Comparison of ENCODE assay signal across 14 cellular contexts in genomic region chr13:25469179-25469545, GRCh38.
DNase-seq lines count a peak whose midpoint lies in the region; ATAC-seq and TF ChIP-seq lines count a peak whose summit lies in the region.
"Had no signal": no experiment of that assay in that cellular context is flagged by ENCODE, and none has a peak within 500 bp of the region (broad histone marks: within the 10 kb centered on the region; RNA-seq: fewer than 3 reads in every experiment).

No MANE protein-coding gene starts in this region.

- no peaks in the 10 kb centered on the region for H3K4me1 ChIP-seq in A673 (ENCODE audit: insufficient read depth, low read length, poor library complexity, severe bottlenecking)
- H3K4me1 ChIP-seq in HUES64 (ENCODE audit: insufficient read depth, low read length), result peaks cover 4% of the 10 kb centered on the region
- H3K4me1 ChIP-seq in mammary epithelial cell (ENCODE audit: insufficient read depth, low read length), result peaks cover 20% of the 10 kb centered on the region
- H3K4me1 ChIP-seq in mesendoderm (ENCODE audit: control insufficient read depth, low read depth, low read length), result peaks cover 2% of the 10 kb centered on the region
- H3K4me1 ChIP-seq: BLaER1 had no signal

- no peak overlapping the region for H3K23ac ChIP-seq in mesendoderm (ENCODE audit: low read length)

- no peak overlapping the region for H2BK120ac ChIP-seq in mesendoderm (ENCODE audit: low read depth, low read length)

- TF ChIP-seq CTCF in A673 (conservative IDR thresholded peaks at IDR 0.05; ENCODE audit: low read depth, low read length) (no peak), mammary epithelial cell (conservative IDR thresholded peaks at IDR 0.05 in 1 of 2, IDR thresholded peaks at IDR 0.05 in 1 of 2; ENCODE audit: extremely low read depth in 1 of 2, insufficient read depth in 1 of 2, low read depth in 1 of 2, low read length in 2 of 2) (no peak)

- no peak overlapping the region for H3K9ac ChIP-seq in HUES64 (ENCODE audit: low read depth, low read length)
- no peak overlapping the region for H3K9ac ChIP-seq in mammary epithelial cell (ENCODE audit: insufficient read depth, low read length)
- H3K9ac ChIP-seq in mesendoderm (ENCODE audit: low read length), result peak overlapping the region; percentile 29
- H3K9ac ChIP-seq: BLaER1 had no signal

- H4K20me1 ChIP-seq in mammary epithelial cell (ENCODE audit: insufficient read depth, low read length), result no peaks in the 10 kb centered on the region
- H4K20me1 ChIP-seq: BLaER1 had no signal

- H3K18ac ChIP-seq in mesendoderm (ENCODE audit: low read length), result no peak overlapping the region

- ATAC-seq in HG03457 (IDR thresholded peaks at IDR 0.05; ENCODE audit: unreplicated experiment), result no peak
- ATAC-seq in GM18519 (IDR thresholded peaks at IDR 0.05; ENCODE audit: low FRiP score, unreplicated experiment), result no peak
- no peak for ATAC-seq in HG02884 (IDR thresholded peaks at IDR 0.05; ENCODE audit: unreplicated experiment)

- H3K27me3 ChIP-seq in A673 (replicated peaks; ENCODE audit: insufficient read depth, low read depth, low read length, poor library complexity) (no peaks in the 10 kb centered on the region), HUES64 (ENCODE audit: insufficient read depth, low read length) (peaks cover 36% of the 10 kb centered on the region), mammary epithelial cell (ENCODE audit: insufficient read depth, low read length) (no peaks in the 10 kb centered on the region), mesendoderm (ENCODE audit: insufficient read depth, low read length, poor library complexity) (peaks cover 6% of the 10 kb centered on the region)
- H3K27me3 ChIP-seq: BLaER1 had no signal

- H3K4me3 ChIP-seq in A673 (ENCODE audit: low read depth, low read length, poor library complexity, severe bottlenecking) (peak overlapping the region; percentile 33), HUES64 (ENCODE audit: low read length) (peak overlapping the region; percentile 75), mammary epithelial cell (replicated peaks in 1 of 3; ENCODE audit: insufficient read depth in 1 of 3, low read depth in 2 of 3, low read length in 3 of 3) (peak overlapping the region in 2 of 3 experiments; percentile 36 to 53), mesendoderm (ENCODE audit: low read length) (no peak overlapping the region)
- H3K4me3 ChIP-seq: BLaER1, mucosa of descending colon had no signal

- peak overlapping the region; percentile 93 for H2AFZ ChIP-seq in mammary epithelial cell (ENCODE audit: low read depth, low read length)

- in situ Hi-C loops in mammary epithelial cell (cut with MboI; ENCODE audit: low sequenced_read_pairs in 2 of 2), result no loop called here

- H2BK5ac ChIP-seq in mesendoderm (ENCODE audit: low read length), result no peak overlapping the region

- CTCF ChIA-PET in A673 (lab: Charles Lee) (no interaction called here), mammary epithelial cell (lab: Charles Lee; ENCODE audit: low non-redundant PET) (no interaction called here)

- H4K5ac ChIP-seq in mesendoderm (ENCODE audit: low read length), result no peak overlapping the region

- dilution Hi-C loops in mammary epithelial cell (cut with HindIII; ENCODE audit: low sequenced_read_pairs), result no loop called here

- H3K56ac ChIP-seq in mesendoderm (ENCODE audit: low read length), result peak overlapping the region; percentile 32

- intact Hi-C loops in A673 (cut with micrococcal nuclease; ENCODE audit: unreplicated experiment) (no loop called here), mammary epithelial cell (cut with micrococcal nuclease) (no loop called here)

- POLR2A ChIA-PET in A673 (lab: Charles Lee; ENCODE audit: low non-redundant PET), result no interaction called here

- WGBS in HUES64, result 3% methylated on average over 20 of the region's 20 CpGs
- 47% methylated on average over 5 of the region's 20 CpGs for WGBS in mammary epithelial cell (ENCODE audit: low coverage, missing lambda C conversion rate)
- WGBS in mesendoderm (ENCODE audit: extremely low coverage, insufficient coverage, low lambda C conversion rate), result no CpG with 5 or more reads among the region's 20 CpGs

- H3K4me2 ChIP-seq in mammary epithelial cell (ENCODE audit: insufficient read depth, low read depth, low read length), result peak overlapping the region; percentile 78
- H3K4me2 ChIP-seq in mesendoderm (ENCODE audit: low read length), result peak overlapping the region; percentile 87
- H3K4me2 ChIP-seq: BLaER1 had no signal

- no TSS peak for BruUV-seq in A673 (replicated peaks; lab: Mats Ljungman, UMichigan)
- BruUV-seq in mammary epithelial cell (replicated peaks; lab: Mats Ljungman, UMichigan), result no TSS peak

- H3K9me3 ChIP-seq in A673 (ENCODE audit: low read depth, low read length, poor library complexity, severe bottlenecking) (no peaks in the 10 kb centered on the region), HUES64 (ENCODE audit: insufficient read depth, low read depth, low read length) (no peaks in the 10 kb centered on the region), mammary epithelial cell (replicated peaks; ENCODE audit: insufficient read depth, low read length) (no peaks in the 10 kb centered on the region)
- H3K9me3 ChIP-seq: mucosa of descending colon had no signal

- no peak overlapping the region for H2AK5ac ChIP-seq in mesendoderm (ENCODE audit: low read length)

- DNase-seq in A673 (ENCODE audit: low spot score), result no peak
- DNase-seq in mammary epithelial cell, result no peak
- DNase-seq in mesendoderm, result peak; percentile 13
- no peak for DNase-seq in SHP77 treated with DMSO at 0.1 percent for 48 hours (lab: John Stamatoyannopoulos, UW)
- DNase-seq: DND-41; KG1; NCI-H1436 treated with DMSO at 0.1 percent for 48 hours; stimulated activated CD4-positive, alpha-beta T cell treated with anti-CD3 and anti-CD28 coated beads, Interleukin-4, amount 100 ng/mL, for 1 hour had no signal

- no peaks in the 10 kb centered on the region for H3K79me1 ChIP-seq in mesendoderm (ENCODE audit: low read length)

- H2BK15ac ChIP-seq in mesendoderm (replicated peaks; ENCODE audit: low read depth), result no peak overlapping the region

- H3K79me2 ChIP-seq in mammary epithelial cell (ENCODE audit: insufficient read depth, low read length), result no peaks in the 10 kb centered on the region
- no peaks in the 10 kb centered on the region for H3K79me2 ChIP-seq in mesendoderm (ENCODE audit: control insufficient read depth, insufficient read depth, low read length)

- no peak overlapping the region for H3K27ac ChIP-seq in A673 (ENCODE audit: low read depth, low read length, poor library complexity, severe bottlenecking)
- H3K27ac ChIP-seq in HUES64 (ENCODE audit: low read depth, low read length), result no peak overlapping the region
- no peak overlapping the region for H3K27ac ChIP-seq in mammary epithelial cell (ENCODE audit: insufficient read depth, low read depth, low read length)
- H3K27ac ChIP-seq in mesendoderm (ENCODE audit: low read depth, low read length), result no peak overlapping the region
- H3K27ac ChIP-seq: BLaER1 had no signal

- H3K4ac ChIP-seq in mesendoderm (ENCODE audit: low read depth, low read length), result no peak overlapping the region

- no peak overlapping the region for H4K8ac ChIP-seq in mesendoderm (ENCODE audit: low read depth, low read length)

- no peaks in the 10 kb centered on the region for H3K36me3 ChIP-seq in A673 (ENCODE audit: insufficient read depth, low read length, poor library complexity, severe bottlenecking)
- H3K36me3 ChIP-seq in HUES64 (ENCODE audit: insufficient read depth, low read length), result no peaks in the 10 kb centered on the region
- no peaks in the 10 kb centered on the region for H3K36me3 ChIP-seq in mammary epithelial cell (ENCODE audit: insufficient read depth, low read length)
- H3K36me3 ChIP-seq in mesendoderm (ENCODE audit: control insufficient read depth, insufficient read depth, low read length), result no peaks in the 10 kb centered on the region
- H3K36me3 ChIP-seq: BLaER1 had no signal
